1 cellular context compared by ENCODE assay signal in genomic region chr1:156055649-156056048, GRCh38.
TF ChIP-seq lines count a peak whose summit lies in the region.

No MANE protein-coding gene starts in this region.

TF ChIP-seq in K562, 482 proteins besides CTCF, POLR2A, EP300 and RAD21:
- TF ChIP-seq, protein P1, sequence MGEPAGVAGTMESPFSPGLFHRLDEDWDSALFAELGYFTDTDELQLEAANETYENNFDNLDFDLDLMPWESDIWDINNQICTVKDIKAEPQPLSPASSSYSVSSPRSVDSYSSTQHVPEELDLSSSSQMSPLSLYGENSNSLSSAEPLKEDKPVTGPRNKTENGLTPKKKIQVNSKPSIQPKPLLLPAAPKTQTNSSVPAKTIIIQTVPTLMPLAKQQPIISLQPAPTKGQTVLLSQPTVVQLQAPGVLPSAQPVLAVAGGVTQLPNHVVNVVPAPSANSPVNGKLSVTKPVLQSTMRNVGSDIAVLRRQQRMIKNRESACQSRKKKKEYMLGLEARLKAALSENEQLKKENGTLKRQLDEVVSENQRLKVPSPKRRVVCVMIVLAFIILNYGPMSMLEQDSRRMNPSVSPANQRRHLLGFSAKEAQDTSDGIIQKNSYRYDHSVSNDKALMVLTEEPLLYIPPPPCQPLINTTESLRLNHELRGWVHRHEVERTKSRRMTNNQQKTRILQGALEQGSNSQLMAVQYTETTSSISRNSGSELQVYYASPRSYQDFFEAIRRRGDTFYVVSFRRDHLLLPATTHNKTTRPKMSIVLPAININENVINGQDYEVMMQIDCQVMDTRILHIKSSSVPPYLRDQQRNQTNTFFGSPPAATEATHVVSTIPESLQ (CRISPR knock-in tag; IDR thresholded peaks at IDR 0.05), result no peak
- TF ChIP-seq ATF7 (IDR thresholded peaks at IDR 0.05), result no peak
- peak; percentile 95 for TF ChIP-seq SPI1 (IDR thresholded peaks at IDR 0.05; ENCODE audit: borderline replicate concordance, low read depth, low read length)
- TF ChIP-seq STAG1 (CRISPR knock-in tag; IDR thresholded peaks at IDR 0.05; ENCODE audit: borderline replicate concordance), result no peak
- no peak for TF ChIP-seq ZNF764 (CRISPR knock-in tag; IDR thresholded peaks at IDR 0.05; ENCODE audit: low read depth)
- TF ChIP-seq, protein P2, sequence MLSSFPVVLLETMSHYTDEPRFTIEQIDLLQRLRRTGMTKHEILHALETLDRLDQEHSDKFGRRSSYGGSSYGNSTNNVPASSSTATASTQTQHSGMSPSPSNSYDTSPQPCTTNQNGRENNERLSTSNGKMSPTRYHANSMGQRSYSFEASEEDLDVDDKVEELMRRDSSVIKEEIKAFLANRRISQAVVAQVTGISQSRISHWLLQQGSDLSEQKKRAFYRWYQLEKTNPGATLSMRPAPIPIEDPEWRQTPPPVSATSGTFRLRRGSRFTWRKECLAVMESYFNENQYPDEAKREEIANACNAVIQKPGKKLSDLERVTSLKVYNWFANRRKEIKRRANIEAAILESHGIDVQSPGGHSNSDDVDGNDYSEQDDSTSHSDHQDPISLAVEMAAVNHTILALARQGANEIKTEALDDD (IDR thresholded peaks at IDR 0.05), result peak; percentile 34; the same call in 1 of the 2 replicates
TF ChIP-seq in K562: peak in this region for 2.
